Comparison of ENCODE assay signal across 1 cellular context in the genomic region with DNA sequence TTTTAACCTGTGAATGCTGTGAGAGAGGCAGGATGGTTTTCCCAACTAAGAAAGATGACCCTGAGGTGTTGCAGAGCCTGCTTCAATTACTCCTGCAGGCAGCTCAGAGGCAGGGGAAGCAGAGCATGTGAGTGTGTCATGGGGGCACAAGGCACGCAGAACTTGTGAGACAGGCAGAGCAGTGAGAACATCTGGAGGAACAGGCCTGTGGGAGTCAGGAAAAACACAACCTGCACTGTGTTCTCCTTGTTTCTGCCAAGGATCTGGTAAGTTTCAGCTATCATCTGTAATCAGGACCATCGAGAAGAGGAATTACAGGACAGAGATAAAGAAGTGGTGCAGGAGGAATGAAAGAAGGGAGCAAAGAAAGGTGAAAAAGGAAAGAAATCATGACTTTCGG.
TF ChIP-seq lines count a peak whose summit lies in the region.

No MANE protein-coding gene starts in this region.

TF ChIP-seq in H1, 55 proteins besides CTCF, POLR2A, EP300 and RAD21:
- TF ChIP-seq NRF1 (IDR thresholded peaks at IDR 0.05; ENCODE audit: low read depth, low read length) (no peak), RNF2 (IDR thresholded peaks at IDR 0.05; ENCODE audit: borderline replicate concordance, low read depth, low read length, missing control alignments, poor library complexity, severe bottlenecking) (no peak), BCL11A (IDR thresholded peaks at IDR 0.05; ENCODE audit: low read depth in 2 of 2, low read length in 2 of 2) (no peak), RBBP5 (IDR thresholded peaks at IDR 0.05; ENCODE audit: borderline replicate concordance, low read depth, low read length) (no peak), CHD2 (IDR thresholded peaks at IDR 0.05; ENCODE audit: low read length) (no peak), ZNF274 (IDR thresholded peaks at IDR 0.05; ENCODE audit: borderline replicate concordance, extremely low read depth, low read length) (no peak)
